ENCODE assay signal across 17 cellular contexts in genomic region chr22:27581241-27581640, GRCh38.
DNase-seq lines count a peak whose midpoint lies in the region; ATAC-seq and TF ChIP-seq lines count a peak whose summit lies in the region.
"Had no signal": no experiment of that assay in that cellular context is flagged by ENCODE, and none has a peak within 500 bp of the region (broad histone marks: within the 10 kb centered on the region; RNA-seq: fewer than 3 reads in every experiment).

No MANE protein-coding gene starts in this region.

- peaks cover 32% of the 10 kb centered on the region for H3K4me1 ChIP-seq in left ventricle myocardium inferior
- H3K4me1 ChIP-seq in right cardiac atrium (ENCODE audit: control insufficient read depth, insufficient read depth, low read length), result no peaks in the 10 kb centered on the region
- H3K4me1 ChIP-seq in gastroesophageal sphincter, result peaks cover 0 to 40% (median 0%) of the 10 kb centered on the region in 3 donors
- peaks cover 7% of the 10 kb centered on the region for H3K4me1 ChIP-seq in rectal smooth muscle tissue (ENCODE audit: control insufficient read depth, insufficient read depth, low read length)
- H3K4me1 ChIP-seq in vagina, result peaks cover 22% of the 10 kb centered on the region
- H3K4me1 ChIP-seq: HAP-1 had no signal

- TF ChIP-seq CTCF in left ventricle myocardium inferior (IDR thresholded peaks at IDR 0.05; ENCODE audit: borderline replicate concordance) (no peak), gastroesophageal sphincter (IDR thresholded peaks at IDR 0.05) (no peak), vagina (IDR thresholded peaks at IDR 0.05) (no peak)
- TF ChIP-seq CTCF in CD4-positive, alpha-beta T cell (IDR thresholded peaks at IDR 0.05), result no peak

- H3K36me3 ChIP-seq in left ventricle myocardium inferior (no peaks in the 10 kb centered on the region), gastroesophageal sphincter (no peaks in the 10 kb centered on the region), rectal smooth muscle tissue (ENCODE audit: control insufficient read depth, insufficient read depth, low read length) (no peaks in the 10 kb centered on the region), vagina (no peaks in the 10 kb centered on the region)
- H3K36me3 ChIP-seq: BLaER1 treated with 17β-estradiol and CSF1 and Interleukin-3, amounts not matched to agents 10 nM and 100 nM; HAP-1 had no signal

- no peak overlapping the region for H3K4me3 Mint-ChIP-seq in CD4-positive, alpha-beta T cell

- peak overlapping the region; percentile 67 for H3K27ac ChIP-seq in left ventricle myocardium inferior (replicated peaks)
- no peak overlapping the region for H3K27ac ChIP-seq in right cardiac atrium (ENCODE audit: low read length)
- H3K27ac ChIP-seq in gastroesophageal sphincter, result peak overlapping the region in 3 of 4 donors; percentile 29 to 68 (median 58)
- H3K27ac ChIP-seq in rectal smooth muscle tissue (ENCODE audit: low read depth, low read length), result peak overlapping the region; percentile 38
- H3K27ac ChIP-seq in vagina, result peak overlapping the region; percentile 45
- no peak overlapping the region for H3K27ac ChIP-seq in CD4-positive, alpha-beta T cell (ENCODE audit: low read depth, low read length)
- H3K27ac ChIP-seq: 22Rv1; BLaER1 treated with 17β-estradiol and CSF1 and Interleukin-3, amounts not matched to agents 10 nM and 100 nM had no signal

- no peak overlapping the region for H3K9ac ChIP-seq in rectal smooth muscle tissue (ENCODE audit: low read length)
- H3K9ac ChIP-seq: BLaER1 treated with 17β-estradiol and CSF1 and Interleukin-3, amounts not matched to agents 10 nM and 100 nM had no signal

- DNase-seq in left ventricle myocardium inferior, result no peak
- DNase-seq in right cardiac atrium, result no peak
- no peak for DNase-seq in vagina (ENCODE audit: extremely low spot score in 2 of 2)
- no peak for DNase-seq in CD4-positive, alpha-beta T cell
- no peak for DNase-seq in activated gamma-delta T cell (lab: John Stamatoyannopoulos, UW)
- no peak for DNase-seq in hippocampal formation (lab: John Stamatoyannopoulos, UW)
- DNase-seq: AML-193; Calu3; CD4-positive, CD25-positive, alpha-beta regulatory T cell; DMS 273 treated with DMSO at 0.1 percent for 48 hours; DMS79 had no signal

- no peaks in the 10 kb centered on the region for H3K9me3 Mint-ChIP-seq in CD4-positive, alpha-beta T cell
- H3K9me3 Mint-ChIP-seq: CD4-positive, CD25-positive, alpha-beta regulatory T cell had no signal

- H3K27ac Mint-ChIP-seq in CD4-positive, alpha-beta T cell, result no peak overlapping the region
- H3K27ac Mint-ChIP-seq: CD4-positive, CD25-positive, alpha-beta regulatory T cell had no signal

- H3K4me1 Mint-ChIP-seq in CD4-positive, alpha-beta T cell (ENCODE audit: low read depth), result no peaks in the 10 kb centered on the region
- H3K4me1 Mint-ChIP-seq: CD4-positive, CD25-positive, alpha-beta regulatory T cell had no signal

- H3K27me3 ChIP-seq in left ventricle myocardium inferior (ENCODE audit: low read depth) (peaks cover 31% of the 10 kb centered on the region), right cardiac atrium (ENCODE audit: control insufficient read depth, insufficient read depth) (no peaks in the 10 kb centered on the region), gastroesophageal sphincter (no peaks in the 10 kb centered on the region), rectal smooth muscle tissue (ENCODE audit: control insufficient read depth, insufficient read depth, low read length) (no peaks in the 10 kb centered on the region), vagina (no peaks in the 10 kb centered on the region)
- peaks cover 4% of the 10 kb centered on the region for H3K27me3 ChIP-seq in CD4-positive, alpha-beta T cell (ENCODE audit: control insufficient read depth, insufficient read depth, low read length)
- H3K27me3 ChIP-seq: BLaER1 treated with 17β-estradiol and CSF1 and Interleukin-3, amounts not matched to agents 10 nM and 100 nM had no signal

- H3K27me3 Mint-ChIP-seq in CD4-positive, alpha-beta T cell, result peaks cover 34% of the 10 kb centered on the region

- 82% methylated on average over 8 of the region's 8 CpGs for WGBS in right cardiac atrium
- WGBS in gastroesophageal sphincter (ENCODE audit: low coverage in 1 of 2), 2 donors, result 80 to 83% methylated on average over 2 to 5 of the region's 8 CpGs

- ATAC-seq in right cardiac atrium (no peak), gastroesophageal sphincter (peak; percentile 18)
- no peak for ATAC-seq in CD4-positive, alpha-beta T cell (ENCODE audit: poor library complexity)
- ATAC-seq: GM12878 had no signal

- POLR2A ChIA-PET in CD4-positive, alpha-beta T cell (lab: Charles Lee), result no interaction called here

- CTCF ChIA-PET in CD4-positive, alpha-beta T cell (lab: Charles Lee), result no interaction called here

- intact Hi-C loops in left ventricle myocardium inferior (cut with micrococcal nuclease) (no loop called here), right cardiac atrium (cut with DNase I) (no loop called here), vagina (cut with DNase I) (no loop called here)
- intact Hi-C loops in CD4-positive, alpha-beta T cell (cut with DNase I, micrococcal nuclease), result no loop called here

- TF ChIP-seq POLR2A in gastroesophageal sphincter (IDR thresholded peaks at IDR 0.05) (no peak), vagina (IDR thresholded peaks at IDR 0.05) (no peak)

- no peaks in the 10 kb centered on the region for H3K36me3 Mint-ChIP-seq in CD4-positive, alpha-beta T cell (ENCODE audit: low read depth)
- H3K36me3 Mint-ChIP-seq: CD4-positive, CD25-positive, alpha-beta regulatory T cell had no signal

- H3K4me3 ChIP-seq in left ventricle myocardium inferior, result no peak overlapping the region
- H3K4me3 ChIP-seq in right cardiac atrium (ENCODE audit: low read length), result no peak overlapping the region
- H3K4me3 ChIP-seq in gastroesophageal sphincter, result no peak overlapping the region
- no peak overlapping the region for H3K4me3 ChIP-seq in rectal smooth muscle tissue (ENCODE audit: low read length)
- no peak overlapping the region for H3K4me3 ChIP-seq in vagina
- H3K4me3 ChIP-seq: BLaER1 treated with 17β-estradiol and CSF1 and Interleukin-3, amounts not matched to agents 10 nM and 100 nM; GM12878; HAP-1 had no signal

- no peak for TF ChIP-seq EP300 in gastroesophageal sphincter (IDR thresholded peaks at IDR 0.05)

- H3K9me3 ChIP-seq in left ventricle myocardium inferior (replicated peaks) (no peaks in the 10 kb centered on the region), right cardiac atrium (ENCODE audit: control insufficient read depth, low read length) (no peaks in the 10 kb centered on the region), gastroesophageal sphincter (no peaks in the 10 kb centered on the region), vagina (no peaks in the 10 kb centered on the region)
- no peaks in the 10 kb centered on the region for H3K9me3 ChIP-seq in CD4-positive, alpha-beta T cell (ENCODE audit: control insufficient read depth, low read length)
- H3K9me3 ChIP-seq: BLaER1 treated with 17β-estradiol and CSF1 and Interleukin-3, amounts not matched to agents 10 nM and 100 nM; HAP-1 had no signal

Comparison
In these comparisons a context has a peak if more than half of its experiments do, and no peak if none do; other contexts are left out.
1. H3K27ac ChIP-seq: peak in left ventricle myocardium inferior (single experiment), gastroesophageal sphincter (3 of 4), rectal smooth muscle tissue (single experiment) and vagina (single experiment); none in right cardiac atrium (single experiment) and CD4-positive, alpha-beta T cell (single experiment).